In genomic region chr22:25540128-25540790, GRCh38 we compare ENCODE assay signal across 16 cellular contexts. TPM values are rescaled to one million over a fixed set of nuclear protein-coding genes. Genes with fewer than 3 reads are reported as not detected.
DNase-seq lines count a peak whose midpoint lies in the region; ATAC-seq lines count a peak whose summit lies in the region.
"Had no signal": no experiment of that assay in that cellular context is flagged by ENCODE, and none has a peak within 500 bp of the region (broad histone marks: within the 10 kb centered on the region; RNA-seq: fewer than 3 reads in every experiment).

No MANE protein-coding gene starts in this region.

- peaks cover 56% of the 10 kb centered on the region for H3K4me1 ChIP-seq in muscle layer of colon (ENCODE audit: insufficient read depth, low read length)

- intact Hi-C loops in dendritic cell treated with granulocyte-macrophage colony-stimulating factor and Interleukin-4, amounts not matched to agents 40 ng/mL and 50 ng/mL, for 4 days (cut with micrococcal nuclease) = loop anchor here (10.0 kb wide), 3 partner anchors 85 to 235 kb away; no protein-coding TSS in a partner anchor
- intact Hi-C loops in sciatic nerve (cut with DNase I) = no loop called here

- peaks cover 6% of the 10 kb centered on the region for H3K9me3 ChIP-seq in muscle layer of colon (ENCODE audit: low read length)
- H3K9me3 ChIP-seq: BLaER1 treated with 17β-estradiol and CSF1 and Interleukin-3, amounts not matched to agents 10 nM and 100 nM had no signal

- no peak overlapping the region for H3K4me3 Mint-ChIP-seq in dendritic cell treated with granulocyte-macrophage colony-stimulating factor and Interleukin-4, amounts not matched to agents 40 ng/mL and 50 ng/mL, for 4 days
- H3K4me3 Mint-ChIP-seq: CD4-positive, alpha-beta T cell had no signal

- ATAC-seq in sciatic nerve (peak; percentile 32), GM21619 (IDR thresholded peaks at IDR 0.05; ENCODE audit: unreplicated experiment) (no peak)
- ATAC-seq: GM12878, HCT116 had no signal

- H3K27ac ChIP-seq in muscle layer of colon (ENCODE audit: low read depth, low read length) = peak overlapping the region; percentile 53
- H3K27ac ChIP-seq: BLaER1 treated with 17β-estradiol and CSF1 and Interleukin-3, amounts not matched to agents 10 nM and 100 nM; GM23248 had no signal

- no peaks in the 10 kb centered on the region for H3K9me3 Mint-ChIP-seq in dendritic cell treated with granulocyte-macrophage colony-stimulating factor and Interleukin-4, amounts not matched to agents 40 ng/mL and 50 ng/mL, for 4 days

- no peaks in the 10 kb centered on the region for H3K36me3 Mint-ChIP-seq in dendritic cell treated with granulocyte-macrophage colony-stimulating factor and Interleukin-4, amounts not matched to agents 40 ng/mL and 50 ng/mL, for 4 days (ENCODE audit: low read depth)

- no peaks in the 10 kb centered on the region for H3K27me3 Mint-ChIP-seq in dendritic cell treated with granulocyte-macrophage colony-stimulating factor and Interleukin-4, amounts not matched to agents 40 ng/mL and 50 ng/mL, for 4 days
- H3K27me3 Mint-ChIP-seq: CD4-positive, alpha-beta T cell had no signal

- no peaks in the 10 kb centered on the region for H3K36me3 ChIP-seq in muscle layer of colon (ENCODE audit: insufficient read depth, low read length)
- H3K36me3 ChIP-seq: BLaER1 treated with 17β-estradiol and CSF1 and Interleukin-3, amounts not matched to agents 10 nM and 100 nM had no signal

- H3K4me3 ChIP-seq in muscle layer of colon (ENCODE audit: low read depth in 1 of 2, low read length in 2 of 2) = peak overlapping the region in 1 of 2 donors; percentile 19
- H3K4me3 ChIP-seq: BLaER1 treated with 17β-estradiol and CSF1 and Interleukin-3, amounts not matched to agents 10 nM and 100 nM; GM12878; GM23248 had no signal

- H3K9ac ChIP-seq in muscle layer of colon (ENCODE audit: low read length) = no peak overlapping the region
- H3K9ac ChIP-seq: BLaER1 treated with 17β-estradiol and CSF1 and Interleukin-3, amounts not matched to agents 10 nM and 100 nM; GM23248 had no signal

- H3K4me1 Mint-ChIP-seq in dendritic cell treated with granulocyte-macrophage colony-stimulating factor and Interleukin-4, amounts not matched to agents 40 ng/mL and 50 ng/mL, for 4 days (ENCODE audit: low read depth) = peaks cover 48% of the 10 kb centered on the region

- H3K27me3 ChIP-seq in muscle layer of colon (ENCODE audit: control insufficient read depth in 1 of 2, insufficient read depth in 2 of 2, low read length in 2 of 2) = no peaks in the 10 kb centered on the region
- H3K27me3 ChIP-seq: BLaER1 treated with 17β-estradiol and CSF1 and Interleukin-3, amounts not matched to agents 10 nM and 100 nM had no signal

- peak overlapping the region; percentile 73 for H3K27ac Mint-ChIP-seq in dendritic cell treated with granulocyte-macrophage colony-stimulating factor and Interleukin-4, amounts not matched to agents 40 ng/mL and 50 ng/mL, for 4 days
- H3K27ac Mint-ChIP-seq: CD4-positive, alpha-beta T cell had no signal

- DNase-seq in CD1c-positive myeloid dendritic cell (ENCODE audit: extremely low spot score) (peak; percentile 74), sciatic nerve (ENCODE audit: low spot score) (no peak), nucleus accumbens (lab: John Stamatoyannopoulos, UW) (no peak), cerebellar cortex (ENCODE audit: low spot score) (no peak)
- no peak for DNase-seq in activated CD4-positive, alpha-beta T cell treated with anti-CD3 and anti-CD28 coated beads for 4 hours
- DNase-seq: 8988T; Calu3; CD4-positive, alpha-beta T cell; DMS 273 treated with DMSO at 0.1 percent for 48 hours; GM23248 had no signal

RNA-seq across cellular contexts. Expression of gene GRK3, which starts 24.2 kb away (rescaled TPM):
- total RNA-seq in sciatic nerve = 13.5 TPM
